Comparison of ENCODE assay signal across 15 cellular contexts in genomic region chr4:8539661-8540060, GRCh38. TPM values are rescaled to one million over a fixed set of nuclear protein-coding genes. Genes with fewer than 3 reads are reported as not detected.
DNase-seq lines count a peak whose midpoint lies in the region; ATAC-seq and TF ChIP-seq lines count a peak whose summit lies in the region.
"Had no signal": no experiment of that assay in that cellular context is flagged by ENCODE, and none has a peak within 500 bp of the region (broad histone marks: within the 10 kb centered on the region; RNA-seq: fewer than 3 reads in every experiment).

No MANE protein-coding gene starts in this region.

- peak; percentile 24 for DNase-seq in stimulated activated CD4-positive, alpha-beta T cell treated with anti-CD3 and anti-CD28 coated beads, Interleukin-15, amount 100 ng/mL, for 24 hours
- no peak for DNase-seq in stimulated activated CD4-positive, alpha-beta T cell treated with anti-CD3 and anti-CD28 coated beads, Interleukin-1b, Interleukin-23, amount 100 ng/mL, for 48 hours
- DNase-seq in activated T-cell treated with anti-CD3 and anti-CD28 coated beads, Interleukin-2, amount 50 U/mL, for 4 hours, result no peak
- DNase-seq in upper lobe of right lung, result peak; percentile 26
- DNase-seq in stimulated activated naive CD8-positive, alpha-beta T cell treated with anti-CD3 and anti-CD28 coated beads, Interleukin-15, Interleukin-2, amounts not matched to agents 100 U/mL and 50 U/mL, for 24 hours, result no peak
- DNase-seq in mucosa of gallbladder (ENCODE audit: low spot score), result no peak
- DNase-seq: activated CD8-positive, alpha-beta memory T cell treated with anti-CD3 and anti-CD28 coated beads, Interleukin-2, amount 50 U/mL, for 48 hours; naive B cell; retina had no signal

- H3K27me3 ChIP-seq in upper lobe of right lung, result no peaks in the 10 kb centered on the region

- no peaks in the 10 kb centered on the region for H3K36me3 ChIP-seq in upper lobe of right lung

- no peak for TF ChIP-seq CTCF in upper lobe of right lung (IDR thresholded peaks at IDR 0.05)

- H3K27me3 Mint-ChIP-seq in activated T-cell treated with anti-CD3 and anti-CD28 coated beads, Interleukin-2, amount 50 U/mL, for 4 hours (ENCODE audit: low read depth), result no peaks in the 10 kb centered on the region

- peaks cover 3% of the 10 kb centered on the region for H3K9me3 Mint-ChIP-seq in activated T-cell treated with anti-CD3 and anti-CD28 coated beads, Interleukin-2, amount 50 U/mL, for 4 hours

- no peak overlapping the region for H3K27ac ChIP-seq in upper lobe of right lung

- no peak overlapping the region for H3K4me3 ChIP-seq in upper lobe of right lung

- ATAC-seq in GM21737 (IDR thresholded peaks at IDR 0.05; ENCODE audit: unreplicated experiment) (peak; percentile 36), upper lobe of right lung (no peak), HG02840 (IDR thresholded peaks at IDR 0.05; ENCODE audit: low FRiP score, unreplicated experiment) (no peak)
- peak; percentile 47 to 54 for ATAC-seq in activated T-cell treated with anti-CD3 and anti-CD28 coated beads, Interleukin-2, amount 50 U/mL, for 4 hours
- ATAC-seq in stimulated activated naive CD8-positive, alpha-beta T cell treated with anti-CD3 and anti-CD28 coated beads, Interleukin-15, Interleukin-2, amounts not matched to agents 100 U/mL and 50 U/mL, for 24 hours, result no peak

- no peaks in the 10 kb centered on the region for H3K9me3 ChIP-seq in upper lobe of right lung

- intact Hi-C loops in upper lobe of right lung (cut with DNase I), result no loop called here

- peaks cover 9% of the 10 kb centered on the region for H3K4me1 Mint-ChIP-seq in activated T-cell treated with anti-CD3 and anti-CD28 coated beads, Interleukin-2, amount 50 U/mL, for 4 hours (ENCODE audit: low read depth)
- H3K4me1 Mint-ChIP-seq: naive B cell had no signal

- peak overlapping the region; percentile 5 for H3K4me3 Mint-ChIP-seq in activated T-cell treated with anti-CD3 and anti-CD28 coated beads, Interleukin-2, amount 50 U/mL, for 4 hours
- H3K4me3 Mint-ChIP-seq: brain, naive B cell had no signal

- no peaks in the 10 kb centered on the region for H3K36me3 Mint-ChIP-seq in activated T-cell treated with anti-CD3 and anti-CD28 coated beads, Interleukin-2, amount 50 U/mL, for 4 hours (ENCODE audit: insufficient read depth)
- H3K36me3 Mint-ChIP-seq: brain had no signal

- peaks cover 14% of the 10 kb centered on the region for H3K4me1 ChIP-seq in upper lobe of right lung

RNA-seq across cellular contexts. Expression of gene GPR78, which starts 40.5 kb away (rescaled TPM):
- not detected for total RNA-seq in activated T-cell treated with anti-CD3 and anti-CD28 coated beads, Interleukin-2, amount 50 U/mL, for 4 hours
- total RNA-seq in upper lobe of right lung, result 0.23 TPM
- 0.29 TPM for total RNA-seq in mucosa of gallbladder
- total RNA-seq: glomerular endothelial cell; kidney epithelial cell; T-helper 2 cell treated with Interferon-gamma antibody and Interleukin-4, amounts not matched to agents 100 ng/mL and 5 ng/mL, for 36 hours had no signal

RNA-seq across cellular contexts. Expression of gene CPZ, which starts 52.9 kb away (rescaled TPM):
- not detected for total RNA-seq in activated T-cell treated with anti-CD3 and anti-CD28 coated beads, Interleukin-2, amount 50 U/mL, for 4 hours
- total RNA-seq in upper lobe of right lung (6.7 TPM), mucosa of gallbladder (6.3 TPM)
- total RNA-seq: T-helper 2 cell treated with Interferon-gamma antibody and Interleukin-4, amounts not matched to agents 100 ng/mL and 5 ng/mL, for 36 hours had no signal

Comparison
In these comparisons a context has a peak if more than half of its experiments do, and no peak if none do; other contexts are left out.
1. DNase-seq: peak in stimulated activated CD4-positive, alpha-beta T cell treated with anti-CD3 and anti-CD28 coated beads, Interleukin-15, amount 100 ng/mL, for 24 hours (single experiment) and upper lobe of right lung (single experiment); none in stimulated activated CD4-positive, alpha-beta T cell treated with anti-CD3 and anti-CD28 coated beads, Interleukin-1b, Interleukin-23, amount 100 ng/mL, for 48 hours (single experiment), activated T-cell treated with anti-CD3 and anti-CD28 coated beads, Interleukin-2, amount 50 U/mL, for 4 hours (single experiment), stimulated activated naive CD8-positive, alpha-beta T cell treated with anti-CD3 and anti-CD28 coated beads, Interleukin-15, Interleukin-2, amounts not matched to agents 100 U/mL and 50 U/mL, for 24 hours (single experiment) and mucosa of gallbladder (single experiment).
2. ATAC-seq: peak in GM21737 (single experiment) and activated T-cell treated with anti-CD3 and anti-CD28 coated beads, Interleukin-2, amount 50 U/mL, for 4 hours (2 of 2); none in upper lobe of right lung (single experiment), HG02840 (single experiment) and stimulated activated naive CD8-positive, alpha-beta T cell treated with anti-CD3 and anti-CD28 coated beads, Interleukin-15, Interleukin-2, amounts not matched to agents 100 U/mL and 50 U/mL, for 24 hours (single experiment).